Comparison of ENCODE assay signal across 26 cellular contexts in genomic region chr1:220892086-220892376, GRCh38. TPM values are rescaled to one million over a fixed set of nuclear protein-coding genes. Genes with fewer than 3 reads are reported as not detected.
DNase-seq lines count a peak whose midpoint lies in the region; ATAC-seq and TF ChIP-seq lines count a peak whose summit lies in the region.
"Had no signal": no experiment of that assay in that cellular context is flagged by ENCODE, and none has a peak within 500 bp of the region (broad histone marks: within the 10 kb centered on the region; RNA-seq: fewer than 3 reads in every experiment).

No MANE protein-coding gene starts in this region.

- peak; percentile 12 for DNase-seq in GM13976 (ENCODE audit: low spot score)
- DNase-seq in WTC11 (ENCODE audit: low spot score) = no peak
- no peak for DNase-seq in NCI-H226
- no peak for DNase-seq in 8988T
- DNase-seq: AML-193; C1 segment of cervical spinal cord; Caco-2; CD8-positive, alpha-beta T cell; Karpas-422; NCI-H1105; NCI-H1436 treated with DMSO at 0.1 percent for 48 hours; NCI-H1930; NCI-H446 treated with DMSO at 0.1 percent for 48 hours; NCI-H526; NCI-H82; NK-92 treated with Interleukin-12 subunit alpha and Interleukin-12 subunit beta, amount 100 ng/mL, for 24 hours; PC-3; SK-N-SH; SW 1271 had no signal

- no peaks in the 10 kb centered on the region for H3K36me3 ChIP-seq in iPS-15b (ENCODE audit: control insufficient read depth, insufficient read depth, low read length)

- no peak overlapping the region for H3K9ac ChIP-seq in iPS-15b (ENCODE audit: low read depth, low read length)
- H3K9ac ChIP-seq: SK-N-SH had no signal

- TF ChIP-seq CTCF in GM13976 (IDR thresholded peaks at IDR 0.05; ENCODE audit: borderline replicate concordance, control extremely low read depth, extremely low read depth, insufficient read depth, missing control alignments) (no peak), WTC11 (IDR thresholded peaks at IDR 0.05) (no peak)

- H3K36me3 Mint-ChIP-seq in WTC11 = peaks cover 3% of the 10 kb centered on the region; the same call in 1 of the 2 replicates
- H3K36me3 Mint-ChIP-seq: CD8-positive, alpha-beta T cell had no signal

- H3K4me1 ChIP-seq in iPS-15b (ENCODE audit: control insufficient read depth, insufficient read depth, low read length) = no peaks in the 10 kb centered on the region
- H3K4me1 ChIP-seq: A549, Caco-2 had no signal

- in situ Hi-C loops in GM13976 (cut with MboI; ENCODE audit: low sequenced_read_pairs, unreplicated experiment) = no loop called here

- peaks cover 100% of the 10 kb centered on the region for H3K27me3 ChIP-seq in iPS-15b (ENCODE audit: control insufficient read depth, insufficient read depth, low read length)

- H3K4me1 Mint-ChIP-seq in WTC11 = peaks cover 74% of the 10 kb centered on the region

- H3K4me3 ChIP-seq in iPS-15b (ENCODE audit: low read depth, low read length) = peak overlapping the region; percentile 44
- H3K4me3 ChIP-seq: A549, GM12878 had no signal

- ATAC-seq in WTC11 = no peak
- ATAC-seq in HG03354 (IDR thresholded peaks at IDR 0.05; ENCODE audit: poor library complexity, severe bottlenecking, unreplicated experiment) = no peak
- ATAC-seq in GM19328 (IDR thresholded peaks at IDR 0.05; ENCODE audit: unreplicated experiment) = no peak
- ATAC-seq: A549; CD8-positive, alpha-beta T cell; GM12878; HepG2; PC-3 had no signal

- CTCF ChIA-PET in WTC11 (lab: Charles Lee) = interaction anchor here (1.3 to 1.9 kb wide), 2 partner anchors 10 to 14 kb away, joined by 3 to 7 read pairs; no protein-coding TSS in a partner anchor

- no peak overlapping the region for H3K27ac Mint-ChIP-seq in WTC11
- H3K27ac Mint-ChIP-seq: CD8-positive, alpha-beta T cell had no signal

- POLR2A ChIA-PET in WTC11 (lab: Charles Lee) = no interaction called here

- peaks cover 100% of the 10 kb centered on the region for H3K27me3 Mint-ChIP-seq in WTC11 (ENCODE audit: low read depth)

- H3K9me3 Mint-ChIP-seq in WTC11 = no peaks in the 10 kb centered on the region
- H3K9me3 Mint-ChIP-seq: CD8-positive, alpha-beta T cell had no signal

- peak overlapping the region; percentile 62; the same call in 1 of the 2 replicates for H3K4me3 Mint-ChIP-seq in WTC11
- H3K4me3 Mint-ChIP-seq: CD8-positive, alpha-beta T cell had no signal

- H3K9me3 ChIP-seq in iPS-15b (ENCODE audit: control insufficient read depth, insufficient read depth, low read length) = no peaks in the 10 kb centered on the region
- H3K9me3 ChIP-seq: A549, Caco-2, SK-N-SH had no signal

TF ChIP-seq in WTC11, 78 proteins besides CTCF, POLR2A, EP300 and RAD21:
- TF ChIP-seq NFYB (CRISPR knock-in tag; conservative IDR thresholded peaks at IDR 0.05; ENCODE audit: low read depth) (no peak), ZNF425 (CRISPR knock-in tag; conservative IDR thresholded peaks at IDR 0.05) (no peak), MAX (CRISPR knock-in tag; IDR thresholded peaks at IDR 0.05) (no peak), ZNF281 (CRISPR knock-in tag; IDR thresholded peaks at IDR 0.05) (no peak), JUN (CRISPR knock-in tag; IDR thresholded peaks at IDR 0.05) (no peak), NFATC4 (CRISPR knock-in tag; IDR thresholded peaks at IDR 0.05) (no peak), FOXP4 (CRISPR knock-in tag; IDR thresholded peaks at IDR 0.05) (no peak), ZNF416 (CRISPR knock-in tag; IDR thresholded peaks at IDR 0.05) (no peak), EMX1 (CRISPR knock-in tag; IDR thresholded peaks at IDR 0.05) (no peak)
TF ChIP-seq in WTC11: peak in this region for 0.

RNA-seq across cellular contexts. Expression of gene HLX, which starts 12.8 kb away (rescaled TPM):
- total RNA-seq in WTC11 (2021) = 0.30 to 0.53 TPM in 2 of 3 replicates, not detected in the other
- total RNA-seq: Caco-2; CD8-positive, alpha-beta T cell; HT-29 had no signal
